Comparison of ENCODE assay signal across 15 cellular contexts in the genomic region with DNA sequence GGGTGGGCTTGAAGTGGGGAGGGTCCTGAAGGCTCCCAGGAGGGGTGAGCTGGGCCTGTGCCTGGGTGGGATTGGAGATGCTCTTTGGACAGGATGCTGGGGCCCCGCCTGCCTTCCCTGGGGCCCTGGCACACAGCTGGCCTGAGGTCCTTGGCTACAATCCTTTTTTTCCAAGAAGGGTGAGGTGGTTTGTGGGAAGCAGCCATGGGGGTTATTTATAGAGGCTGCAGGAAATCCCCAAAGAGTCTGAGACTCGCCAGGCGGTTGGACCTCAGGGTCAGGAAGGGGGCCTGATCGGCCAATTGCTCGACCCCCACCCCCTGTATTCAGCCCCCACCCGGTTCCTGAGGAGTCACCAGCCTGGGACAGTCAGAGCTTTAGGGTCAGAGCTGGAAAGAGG. TPM values are rescaled to one million over a fixed set of nuclear protein-coding genes. Genes with fewer than 3 reads are reported as not detected.
DNase-seq lines count a peak whose midpoint lies in the region; ATAC-seq, FAIRE-seq and TF ChIP-seq lines count a peak whose summit lies in the region.
"Had no signal": no experiment of that assay in that cellular context is flagged by ENCODE, and none has a peak within 500 bp of the region (broad histone marks: within the 10 kb centered on the region; RNA-seq: fewer than 3 reads in every experiment).

No MANE protein-coding gene starts in this region.

- no peak overlapping the region for H3K4me2 ChIP-seq in A549
- H3K4me2 ChIP-seq: PC-9 had no signal

- TF ChIP-seq CTCF in A549 (IDR thresholded peaks at IDR 0.05) = no peak
- no peak for TF ChIP-seq CTCF in Peyer's patch (IDR thresholded peaks at IDR 0.05)
- TF ChIP-seq CTCF in gastroesophageal sphincter (IDR thresholded peaks at IDR 0.05) = no peak
- no peak for TF ChIP-seq CTCF in osteocyte (IDR thresholded peaks at IDR 0.05)

- H3K9me3 Mint-ChIP-seq in osteocyte (ENCODE audit: unreplicated experiment) = no peaks in the 10 kb centered on the region

- H3K9me3 ChIP-seq in A549 (no peaks in the 10 kb centered on the region), Peyer's patch (no peaks in the 10 kb centered on the region), gastroesophageal sphincter (no peaks in the 10 kb centered on the region)

- ATAC-seq in A549 = no peak
- ATAC-seq in gastroesophageal sphincter = peak; percentile 21
- ATAC-seq in GM18858 (IDR thresholded peaks at IDR 0.05; ENCODE audit: unreplicated experiment) = no peak
- no peak for ATAC-seq in HG03460 (IDR thresholded peaks at IDR 0.05; ENCODE audit: unreplicated experiment)

- CTCF ChIA-PET in A549 (lab: Yijun Ruan, JAX) = interaction anchor here (0.9 to 10.8 kb wide), 6 partner anchors 9 to 119 kb away, joined by 3 to 111 read pairs (median 4); no protein-coding TSS in a partner anchor

- no peak overlapping the region for H3K4me3 Mint-ChIP-seq in osteocyte (ENCODE audit: unreplicated experiment)

- WGBS in A549 (ENCODE audit: missing lambda C conversion rate) = 47% methylated on average over 6 of the region's 6 CpGs
- WGBS in gastroesophageal sphincter (ENCODE audit: low coverage in 1 of 2), 2 donors = 0% methylated on average over 5 of the region's 6 CpGs; no CpG with 5 or more reads in 1 of the 2 donors

- H3K4me3 ChIP-seq in A549 (no peak overlapping the region), Peyer's patch (no peak overlapping the region), gastroesophageal sphincter (no peak overlapping the region)
- H3K4me3 ChIP-seq: PC-9 had no signal

- no peak for TF ChIP-seq EP300 in A549 (IDR thresholded peaks at IDR 0.05)
- no peak for TF ChIP-seq EP300 in gastroesophageal sphincter (IDR thresholded peaks at IDR 0.05)

- H3K27me3 Mint-ChIP-seq in osteocyte (ENCODE audit: unreplicated experiment) = no peaks in the 10 kb centered on the region

- peaks cover 40% of the 10 kb centered on the region for H3K4me1 Mint-ChIP-seq in osteocyte (ENCODE audit: unreplicated experiment)

- TF ChIP-seq POLR2A in A549 (IDR thresholded peaks at IDR 0.05; ENCODE audit: low read length) = no peak
- TF ChIP-seq POLR2A in Peyer's patch (IDR thresholded peaks at IDR 0.05) = no peak
- TF ChIP-seq POLR2A in gastroesophageal sphincter (IDR thresholded peaks at IDR 0.05) = no peak

- H3K27me3 ChIP-seq in Peyer's patch = no peaks in the 10 kb centered on the region
- peaks cover 40% of the 10 kb centered on the region for H3K27me3 ChIP-seq in gastroesophageal sphincter

- H3K36me3 ChIP-seq in Peyer's patch = no peaks in the 10 kb centered on the region
- H3K36me3 ChIP-seq in gastroesophageal sphincter = peaks cover 0 to 2% of the 10 kb centered on the region in 2 donors

- H3K4me1 ChIP-seq in A549 = peaks cover 7% of the 10 kb centered on the region
- peaks cover 0 to 6% (median 0%) of the 10 kb centered on the region in 4 donors for H3K4me1 ChIP-seq in Peyer's patch
- H3K4me1 ChIP-seq in gastroesophageal sphincter = peaks cover 0 to 36% (median 0%) of the 10 kb centered on the region in 3 donors

- DNase-seq in A549 (ENCODE audit: low read depth in 1 of 2, low spot score in 1 of 2) (no peak), Peyer's patch (no peak), osteocyte (ENCODE audit: extremely low spot score, unreplicated experiment) (no peak), NCI-H2171 (lab: John Stamatoyannopoulos, UW) (no peak), occipital lobe (lab: John Stamatoyannopoulos, UW) (no peak)
- DNase-seq: activated CD4-positive, alpha-beta T cell treated with anti-CD3 and anti-CD28 coated beads, Interleukin-2, amount 50 U/mL, for 48 hours; activated effector memory CD4-positive, alpha-beta T cell treated with Interleukin-2 at 50 U/mL for 16 hours; NCI-H2227 treated with DMSO at 0.1 percent for 48 hours; PC-9; small intestine had no signal

- FAIRE-seq in A549 (lab: Jason Lieb, UNC) = no peak
- FAIRE-seq: small intestine had no signal

- H3K27ac Mint-ChIP-seq in osteocyte (ENCODE audit: unreplicated experiment) = peak overlapping the region; percentile 91

- POLR2A ChIA-PET in A549 (lab: Yijun Ruan, JAX) = no interaction called here

- peak overlapping the region; percentile 17 to 48; a peak in 1 of 6 replicates for H3K27ac ChIP-seq in A549
- H3K27ac ChIP-seq in Peyer's patch = peak overlapping the region; percentile 12 to 52 (median 30)
- H3K27ac ChIP-seq in gastroesophageal sphincter = peak overlapping the region in 3 of 4 donors; percentile 55 to 64 (median 55)
- H3K27ac ChIP-seq: HL-60, PC-9 had no signal

- H3K36me3 Mint-ChIP-seq in osteocyte (ENCODE audit: unreplicated experiment) = peaks cover 1% of the 10 kb centered on the region

- TF ChIP-seq RAD21 in A549 (conservative IDR thresholded peaks at IDR 0.05 in 1 of 2, IDR thresholded peaks at IDR 0.05 in 1 of 2) = no peak

TF ChIP-seq in A549, 52 proteins besides CTCF, POLR2A, EP300 and RAD21:
- TF ChIP-seq NPAS2 (CRISPR knock-in tag; IDR thresholded peaks at IDR 0.05; ENCODE audit: borderline replicate concordance) = no peak

RNA-seq across cellular contexts. Expression of a gene that starts 10.0 kb away (rescaled TPM):
- polyA plus RNA-seq in A549 (2011; rRNA removed) = 9.5 and 10.6 TPM in 2 replicates
- 21.5 and 28.7 TPM in 2 replicates for polyA plus RNA-seq in A549 (2012; cell fraction: cytosol; rRNA removed)
- polyA plus RNA-seq in A549 (2012; cell fraction: nucleus; rRNA removed) = 73.4 and 90.0 TPM in 2 replicates
- 17.9 to 21.7 TPM (median 19.3 TPM) in 3 replicates for polyA plus RNA-seq in A549 (2017; fragmentation: RNase III; extraction: RNeasy Plus Mini Kit Qiagen cat#74134 plus additional on column Dnase treatment)
- polyA minus RNA-seq in A549 (2011; rRNA and poly(A)+ RNA removed) = 4.8 and 5.5 TPM in 2 replicates
- total RNA-seq in Peyer's patch = 10 to 100 TPM; 40.5 to 74.4 (median 57.7) TPM
- total RNA-seq in gastroesophageal sphincter = 10 to 100 TPM in 3 of 4 donors, 1 to 10 TPM in 1; 9.3 to 20.2 (median 15.6) TPM
- total RNA-seq in osteocyte = 27.2 and 28.9 TPM in 2 replicates
- total RNA-seq in occipital lobe = 23.2 TPM

RNA-seq across cellular contexts. Expression of a gene that starts 12.7 kb away (rescaled TPM):
- 2.2 and 2.4 TPM in 2 replicates for polyA plus RNA-seq in A549 (2011; rRNA removed)
- 3.4 and 4.1 TPM in 2 replicates for polyA plus RNA-seq in A549 (2012; cell fraction: cytosol; rRNA removed)
- 17.0 and 18.9 TPM in 2 replicates for polyA plus RNA-seq in A549 (2012; cell fraction: nucleus; rRNA removed)
- polyA plus RNA-seq in A549 (2017; fragmentation: RNase III; extraction: RNeasy Plus Mini Kit Qiagen cat#74134 plus additional on column Dnase treatment) = 3.9 to 5.5 TPM (median 5.1 TPM) in 3 replicates
- 1.9 and 2.9 TPM in 2 replicates for polyA minus RNA-seq in A549 (2011; rRNA and poly(A)+ RNA removed)
- 10 to 100 TPM; 10.3 to 18.9 (median 16.0) TPM for total RNA-seq in Peyer's patch
- total RNA-seq in gastroesophageal sphincter = 1 to 10 TPM; 1.3 to 6.2 (median 4.2) TPM
- total RNA-seq in osteocyte = 17.7 and 21.9 TPM in 2 replicates
- 29.6 TPM for total RNA-seq in occipital lobe

RNA-seq across cellular contexts. Expression of a gene that starts 29.8 kb away (rescaled TPM):
- polyA plus RNA-seq in A549 (2011; rRNA removed) = not detected in 2 replicates
- polyA plus RNA-seq in A549 (2012; cell fraction: cytosol; rRNA removed) = not detected in 2 replicates
- not detected in 2 replicates for polyA plus RNA-seq in A549 (2012; cell fraction: nucleus; rRNA removed)
- not detected in 3 replicates for polyA plus RNA-seq in A549 (2017; fragmentation: RNase III; extraction: RNeasy Plus Mini Kit Qiagen cat#74134 plus additional on column Dnase treatment)
- polyA minus RNA-seq in A549 (2011; rRNA and poly(A)+ RNA removed) = not detected in 2 replicates
- 10 to 100 TPM; 10.5 to 62.7 (median 18.7) TPM for total RNA-seq in Peyer's patch
- total RNA-seq in gastroesophageal sphincter = 100 to 1,000 TPM in 1 of 4 donors, 10 to 100 TPM in 3; 41.4 to 110 (median 67.9) TPM
- total RNA-seq in osteocyte = 0.26 TPM in 1 of 2 replicates, not detected in the other
- total RNA-seq in occipital lobe = 0.94 TPM
- total RNA-seq: PC-9; T-helper 2 cell treated with Interferon-gamma antibody and Interleukin-4, amounts not matched to agents 100 ng/mL and 5 ng/mL, for 36 hours had no signal

RNA-seq across cellular contexts. Expression of a gene that starts 38.0 kb away (rescaled TPM):
- polyA plus RNA-seq in A549 (2011; rRNA removed) (27.5 and 35.5 TPM in 2 replicates), A549 (2017; fragmentation: RNase III; extraction: RNeasy Plus Mini Kit Qiagen cat#74134 plus additional on column Dnase treatment) (53.5 to 62.1 TPM (median 58.5 TPM) in 3 replicates)
- polyA plus RNA-seq in A549 (2012; cell fraction: cytosol; rRNA removed) = 73.9 and 80.5 TPM in 2 replicates
- polyA plus RNA-seq in A549 (2012; cell fraction: nucleus; rRNA removed) = 33.7 and 39.6 TPM in 2 replicates
- 14.5 TPM in 2 replicates for polyA minus RNA-seq in A549 (2011; rRNA and poly(A)+ RNA removed)
- total RNA-seq in Peyer's patch (10 to 100 TPM; 15.2 to 37.2 (median 23.9) TPM), gastroesophageal sphincter (10 to 100 TPM; 13.2 to 58.5 (median 19.9) TPM), osteocyte (46.3 and 50.0 TPM in 2 replicates), occipital lobe (10.0 TPM)

RNA-seq across cellular contexts. Expression of a gene that starts 41.7 kb away (rescaled TPM):
- polyA plus RNA-seq in A549 (2011; rRNA removed) (28.1 and 30.5 TPM in 2 replicates), A549 (2017; fragmentation: RNase III; extraction: RNeasy Plus Mini Kit Qiagen cat#74134 plus additional on column Dnase treatment) (50.6 to 56.1 TPM (median 54.9 TPM) in 3 replicates)
- 51.9 and 54.3 TPM in 2 replicates for polyA plus RNA-seq in A549 (2012; cell fraction: cytosol; rRNA removed)
- 43.2 and 81.8 TPM in 2 replicates for polyA plus RNA-seq in A549 (2012; cell fraction: nucleus; rRNA removed)
- polyA minus RNA-seq in A549 (2011; rRNA and poly(A)+ RNA removed) = 6.4 and 7.5 TPM in 2 replicates
- total RNA-seq in Peyer's patch (100 to 1,000 TPM in 3 of 4 donors, 10 to 100 TPM in 1; 76.7 to 202 (median 196) TPM), gastroesophageal sphincter (100 to 1,000 TPM in 3 of 4 donors, 10 to 100 TPM in 1; 95.0 to 175 (median 113) TPM), osteocyte (66.9 and 78.8 TPM in 2 replicates), occipital lobe (9.0 TPM)
